Comparison of ENCODE assay signal across 31 cellular contexts in the genomic region with DNA sequence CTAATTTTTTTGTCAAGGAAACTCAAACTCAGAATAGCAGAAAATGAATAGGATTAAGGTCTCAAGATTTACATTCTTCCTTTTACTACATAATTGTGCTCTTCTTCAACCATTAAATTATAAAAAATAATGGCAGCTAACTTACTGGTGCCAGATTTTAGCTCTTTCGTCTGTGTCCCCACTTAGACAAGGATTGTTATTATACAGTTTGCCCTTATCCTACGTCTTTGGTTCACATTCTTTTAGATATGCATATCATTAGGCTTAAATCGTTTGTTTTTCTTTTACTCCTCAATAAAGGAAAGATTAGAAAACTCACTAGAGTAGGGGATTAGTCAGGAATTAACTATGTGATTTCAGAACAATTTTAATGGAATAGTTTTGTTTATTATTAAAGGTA.
"Had no signal": no experiment of that assay in that cellular context is flagged by ENCODE, and none has a peak within 500 bp of the region (broad histone marks: within the 10 kb centered on the region; RNA-seq: fewer than 3 reads in every experiment).

No MANE protein-coding gene starts in this region.

- H3K27ac ChIP-seq: ascending aorta, brain microvascular endothelial cell, SJCRH30, WERI-Rb-1 had no signal

- H3K36me3 ChIP-seq: brain microvascular endothelial cell had no signal

- H3K4me3 ChIP-seq: ascending aorta, SJCRH30 had no signal

- H3K4me3 Mint-ChIP-seq: activated CD4-positive, alpha-beta memory T cell treated with anti-CD3 and anti-CD28 coated beads, Interleukin-2, amount 10 ng/mL, durations not matched to agents 7 days and 5 days; activated CD8-positive, alpha-beta memory T cell treated with anti-CD3 and anti-CD28 coated beads, Interleukin-2, amount 10 ng/mL, durations not matched to agents 7 days and 5 days; activated naive CD4-positive, alpha-beta T cell treated with anti-CD3 and anti-CD28 coated beads, Interleukin-2, amount 50 U/mL, for 24 hours; activated naive CD8-positive, alpha-beta T cell treated with anti-CD3 and anti-CD28 coated beads, Interleukin-2, amount 10 ng/mL, durations not matched to agents 7 days and 5 days; activated T-cell treated with anti-CD3 and anti-CD28 coated beads, Interleukin-2, amount 50 U/mL, for 72 hours; activated T-helper 17 cell treated with anti-CD3 and anti-CD28 coated beads, Interleukin-2, amount 50 U/mL, for 72 hours had no signal

- H3K4me1 ChIP-seq: ascending aorta, SJCRH30 had no signal

- H3K9me3 ChIP-seq: SJCRH30 had no signal

- H3K27ac Mint-ChIP-seq: activated CD4-positive, alpha-beta memory T cell treated with anti-CD3 and anti-CD28 coated beads, Interleukin-2, amount 10 ng/mL, durations not matched to agents 7 days and 5 days; activated CD8-positive, alpha-beta memory T cell treated with anti-CD3 and anti-CD28 coated beads, Interleukin-2, amount 10 ng/mL, durations not matched to agents 7 days and 5 days; activated naive CD4-positive, alpha-beta T cell treated with anti-CD3 and anti-CD28 coated beads, Interleukin-2, amount 50 U/mL, for 24 hours; activated naive CD8-positive, alpha-beta T cell treated with anti-CD3 and anti-CD28 coated beads, Interleukin-2, amount 10 ng/mL, durations not matched to agents 7 days and 5 days; activated T-cell treated with anti-CD3 and anti-CD28 coated beads, Interleukin-2, amount 50 U/mL, for 72 hours; activated T-helper 17 cell treated with anti-CD3 and anti-CD28 coated beads, Interleukin-2, amount 50 U/mL, for 72 hours had no signal

- DNase-seq: activated CD4-positive, alpha-beta memory T cell treated with anti-CD3 and anti-CD28 coated beads, Interleukin-2, amount 10 ng/mL, durations not matched to agents 7 days and 5 days; activated CD4-positive, alpha-beta T cell treated with anti-CD3 and anti-CD28 coated beads for 1 hour; activated CD4-positive, alpha-beta T cell treated with anti-CD3 and anti-CD28 coated beads for 48 hours; activated CD4-positive, CD25-positive, alpha-beta regulatory T cell; activated CD8-positive, alpha-beta memory T cell treated with anti-CD3 and anti-CD28 coated beads for 24 hours; activated CD8-positive, alpha-beta memory T cell treated with anti-CD3 and anti-CD28 coated beads, Interleukin-2, amount 10 ng/mL, durations not matched to agents 7 days and 5 days; activated CD8-positive, alpha-beta memory T cell treated with anti-CD3 and anti-CD28 coated beads, Interleukin-2, amount 50 U/mL, for 48 hours; activated effector memory CD4-positive, alpha-beta T cell treated with anti-CD3 and anti-CD28 coated beads, Interleukin-2, amount 50 U/mL, for 16 hours; activated naive CD4-positive, alpha-beta T cell; activated naive CD8-positive, alpha-beta T cell treated with anti-CD3 and anti-CD28 coated beads, Interleukin-2, amount 10 ng/mL, durations not matched to agents 7 days and 5 days; activated T-cell treated with anti-CD3 and anti-CD28 coated beads, Interleukin-2, amount 50 U/mL, for 1 hour; activated T-cell treated with anti-CD3 and anti-CD28 coated beads, Interleukin-2, amount 50 U/mL, for 72 hours; amygdala; brain microvascular endothelial cell; central memory CD4-positive, alpha-beta T cell; NCI-H1105; NCI-H1417 treated with DMSO at 0.1 percent for 48 hours; NCI-H1694; NCI-H1930; NCI-H2081 treated with DMSO at 0.1 percent for 48 hours; NCI-H226; NCI-H446 treated with DMSO at 0.1 percent for 48 hours; NCI-H524; NCI-H69; SHP77; T1000; WERI-Rb-1 had no signal

- H3K27me3 Mint-ChIP-seq: activated CD4-positive, alpha-beta memory T cell treated with anti-CD3 and anti-CD28 coated beads, Interleukin-2, amount 10 ng/mL, durations not matched to agents 7 days and 5 days; activated CD8-positive, alpha-beta memory T cell treated with anti-CD3 and anti-CD28 coated beads, Interleukin-2, amount 10 ng/mL, durations not matched to agents 7 days and 5 days; activated naive CD4-positive, alpha-beta T cell treated with anti-CD3 and anti-CD28 coated beads, Interleukin-2, amount 50 U/mL, for 24 hours; activated naive CD8-positive, alpha-beta T cell treated with anti-CD3 and anti-CD28 coated beads, Interleukin-2, amount 10 ng/mL, durations not matched to agents 7 days and 5 days; activated T-helper 17 cell treated with anti-CD3 and anti-CD28 coated beads, Interleukin-2, amount 50 U/mL, for 72 hours had no signal

- H3K4me1 Mint-ChIP-seq: activated CD4-positive, alpha-beta memory T cell treated with anti-CD3 and anti-CD28 coated beads, Interleukin-2, amount 10 ng/mL, durations not matched to agents 7 days and 5 days; activated CD8-positive, alpha-beta memory T cell treated with anti-CD3 and anti-CD28 coated beads, Interleukin-2, amount 10 ng/mL, durations not matched to agents 7 days and 5 days; activated naive CD4-positive, alpha-beta T cell treated with anti-CD3 and anti-CD28 coated beads, Interleukin-2, amount 50 U/mL, for 24 hours; activated naive CD8-positive, alpha-beta T cell treated with anti-CD3 and anti-CD28 coated beads, Interleukin-2, amount 10 ng/mL, durations not matched to agents 7 days and 5 days; activated T-helper 17 cell treated with anti-CD3 and anti-CD28 coated beads, Interleukin-2, amount 50 U/mL, for 72 hours had no signal

- H3K27me3 ChIP-seq: ascending aorta, brain microvascular endothelial cell, SJCRH30 had no signal

- H3K36me3 Mint-ChIP-seq: activated CD8-positive, alpha-beta memory T cell treated with anti-CD3 and anti-CD28 coated beads, Interleukin-2, amount 10 ng/mL, durations not matched to agents 7 days and 5 days had no signal
